18 cellular contexts compared by ENCODE assay signal in the genomic region with DNA sequence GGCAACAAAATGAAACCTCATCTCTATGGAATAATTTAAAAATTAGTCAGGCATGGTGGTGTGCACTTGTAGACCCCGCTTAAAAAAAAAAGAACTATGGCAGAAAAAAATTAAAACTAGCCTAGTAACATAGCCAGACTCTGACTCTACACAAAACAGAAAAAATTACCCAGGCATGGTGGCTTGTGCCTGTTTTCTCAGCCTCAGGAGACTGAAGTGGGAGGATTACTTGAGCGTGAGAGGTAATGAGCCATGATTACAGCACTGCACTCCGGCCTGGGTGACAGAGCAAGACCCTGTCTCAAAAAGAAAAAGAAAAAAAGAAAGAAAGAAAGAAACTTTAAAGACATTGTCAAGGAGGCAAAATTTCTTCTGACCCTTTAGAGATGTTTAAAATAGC.
"Had no signal": no experiment of that assay in that cellular context is flagged by ENCODE, and none has a peak within 500 bp of the region (broad histone marks: within the 10 kb centered on the region; RNA-seq: fewer than 3 reads in every experiment).

No MANE protein-coding gene starts in this region.

- H3K4me3 ChIP-seq: testis, transverse colon had no signal

- ATAC-seq: left colon; naive thymus-derived CD4-positive, alpha-beta T cell; right cardiac atrium had no signal

- H3K36me3 Mint-ChIP-seq: activated naive CD8-positive, alpha-beta T cell; naive thymus-derived CD4-positive, alpha-beta T cell had no signal

- H3K4me1 Mint-ChIP-seq: central memory CD8-positive, alpha-beta T cell; naive thymus-derived CD4-positive, alpha-beta T cell had no signal

- DNase-seq: activated CD4-positive, alpha-beta T cell treated with anti-CD3 and anti-CD28 coated beads for 4 hours; activated CD4-positive, alpha-beta T cell treated with anti-CD3 and anti-CD28 coated beads, Interleukin-2, amount 50 U/mL, for 48 hours; activated CD8-positive, alpha-beta memory T cell treated with anti-CD3 and anti-CD28 coated beads for 24 hours; activated effector memory CD4-positive, alpha-beta T cell treated with Interleukin-2 at 50 U/mL for 16 hours; activated naive CD4-positive, alpha-beta T cell treated with Interleukin-2 at 50 U/mL for 16 hours; anterior cingulate cortex; glutamatergic neuron; left colon; midbrain; naive thymus-derived CD4-positive, alpha-beta T cell; right cardiac atrium; stimulated activated CD4-positive, alpha-beta T cell treated with anti-CD3 and anti-CD28 coated beads, Interleukin-15, amount 100 ng/mL, for 24 hours; stimulated activated naive CD4-positive, alpha-beta T cell treated with Interleukin-2 at 50 U/mL for 16 hours; testis; transverse colon had no signal

- H3K27me3 Mint-ChIP-seq: activated naive CD8-positive, alpha-beta T cell; central memory CD8-positive, alpha-beta T cell; dendritic cell treated with granulocyte-macrophage colony-stimulating factor and Interleukin-4, amounts not matched to agents 40 ng/mL and 50 ng/mL, for 4 days had no signal

- H3K27ac Mint-ChIP-seq: activated naive CD8-positive, alpha-beta T cell; dendritic cell treated with granulocyte-macrophage colony-stimulating factor and Interleukin-4, amounts not matched to agents 40 ng/mL and 50 ng/mL, for 4 days had no signal

- H3K4me3 Mint-ChIP-seq: activated naive CD8-positive, alpha-beta T cell; central memory CD8-positive, alpha-beta T cell; dendritic cell treated with granulocyte-macrophage colony-stimulating factor and Interleukin-4, amounts not matched to agents 40 ng/mL and 50 ng/mL, for 4 days; naive thymus-derived CD4-positive, alpha-beta T cell had no signal

- H3K9me3 Mint-ChIP-seq: central memory CD8-positive, alpha-beta T cell had no signal
